7 cellular contexts compared by ENCODE assay signal in genomic region chr1:204074274-204075115, GRCh38. TPM values are rescaled to one million over a fixed set of nuclear protein-coding genes. Genes with fewer than 3 reads are reported as not detected.
DNase-seq lines count a peak whose midpoint lies in the region; ATAC-seq and TF ChIP-seq lines count a peak whose summit lies in the region.

No MANE protein-coding gene starts in this region.

- peaks cover 56% of the 10 kb centered on the region for H3K79me2 ChIP-seq in hepatocyte

- ATAC-seq in HG03045 (IDR thresholded peaks at IDR 0.05; ENCODE audit: unreplicated experiment) (no peak), HG02884 (IDR thresholded peaks at IDR 0.05; ENCODE audit: unreplicated experiment) (no peak)

- H4K20me1 ChIP-seq in hepatocyte (ENCODE audit: insufficient read depth, poor library complexity, severe bottlenecking) = no peaks in the 10 kb centered on the region

- H3K4me3 ChIP-seq in hepatocyte = peak overlapping the region; percentile 89

- DNase-seq in EH (ENCODE audit: low read depth) = peak; percentile 74
- peak; percentile 52 for DNase-seq in NCI-H128 (lab: John Stamatoyannopoulos, UW; ENCODE audit: unreplicated experiment)
- peak; percentile 76 for DNase-seq in astrocyte of the hippocampus (ENCODE audit: low read depth, low spot score)
- DNase-seq in hepatocyte (ENCODE audit: low spot score) = peak; percentile 81
- DNase-seq in posterior vena cava (ENCODE audit: low spot score) = peak; percentile 91

- no peaks in the 10 kb centered on the region for H3K9me2 ChIP-seq in hepatocyte (replicated peaks; ENCODE audit: insufficient read depth)

- no peaks in the 10 kb centered on the region for H3K27me3 ChIP-seq in hepatocyte

- peak overlapping the region; percentile 90 for H3K27ac ChIP-seq in hepatocyte

- no peaks in the 10 kb centered on the region for H3K36me3 ChIP-seq in hepatocyte (replicated peaks; ENCODE audit: insufficient read depth, low read depth)

- peaks cover 34% of the 10 kb centered on the region for H3K4me1 ChIP-seq in hepatocyte (ENCODE audit: insufficient read depth)

- TF ChIP-seq CTCF in hepatocyte (IDR thresholded peaks at IDR 0.05; ENCODE audit: poor library complexity) = no peak

- H2AFZ ChIP-seq in hepatocyte = peak overlapping the region; percentile 96

- no peaks in the 10 kb centered on the region for H3K9me3 ChIP-seq in hepatocyte (ENCODE audit: low read depth)

- intact Hi-C loops in posterior vena cava (cut with DNase I) = loop anchor here (2.0 to 10.0 kb wide), 3 partner anchors 50 to 202 kb away; no protein-coding TSS in a partner anchor

- under 1% methylated on average over 48 of the region's 64 CpGs for WGBS in hepatocyte (ENCODE audit: low lambda C conversion rate, missing lambda C conversion rate)

- H3K4me2 ChIP-seq in hepatocyte = peak overlapping the region; percentile 93

RNA-seq across cellular contexts. Expression of gene SOX13, which starts 1.6 kb away (rescaled TPM):
- total RNA-seq in hepatocyte (11.5 and 11.9 TPM in 2 replicates), posterior vena cava (10 to 100 TPM; 43.6 to 47.0 TPM)
- polyA plus RNA-seq in hepatocyte = 22.3 and 24.6 TPM in 2 replicates
